In genomic region chr13:93361703-93362102, GRCh38 we compare ENCODE assay signal across 20 cellular contexts.
A peak's percentile ranks its signal among the peaks of the same experiment; 100 is the strongest.
DNase-seq lines count a peak whose midpoint lies in the region; ATAC-seq, FAIRE-seq and TF ChIP-seq lines count a peak whose summit lies in the region.
"Had no signal": no experiment of that assay in that cellular context is flagged by ENCODE, and none has a peak within 500 bp of the region (broad histone marks: within the 10 kb centered on the region; RNA-seq: fewer than 3 reads in every experiment).

No MANE protein-coding gene starts in this region.

- no peaks in the 10 kb centered on the region; a peak in 1 of 4 replicates for H3K79me1 ChIP-seq in IMR-90 (ENCODE audit: low read depth in 1 of 2, low read length in 2 of 2)

- H3K9ac ChIP-seq in IMR-90 (ENCODE audit: low read depth, low read length), result no peak overlapping the region
- no peak overlapping the region for H3K9ac ChIP-seq in HepG2 (ENCODE audit: insufficient read depth, low read depth, low read length)
- H3K9ac ChIP-seq: BLaER1 treated with 17β-estradiol and CSF1 and Interleukin-3, amounts not matched to agents 10 nM and 100 nM had no signal

- peak; percentile 23 for FAIRE-seq in HepG2 (lab: Jason Lieb, UNC)
- FAIRE-seq: D721Med, GM19239 had no signal

- no peak overlapping the region for H2BK5ac ChIP-seq in IMR-90 (ENCODE audit: low read depth, low read length, poor library complexity, severe bottlenecking)

- POLR2A ChIA-PET in IMR-90 (lab: Charles Lee; ENCODE audit: unreplicated experiment) (no interaction called here), HepG2 (lab: Yijun Ruan, JAX) (no interaction called here)

- H3K4me2 ChIP-seq in IMR-90 (ENCODE audit: low read depth, low read length) (no peak overlapping the region), HepG2 (ENCODE audit: low read depth, low read length) (peak overlapping the region; percentile 49; the same call in 1 of the 2 replicates)
- H3K4me2 ChIP-seq: BLaER1 treated with 17β-estradiol and CSF1 and Interleukin-3, amounts not matched to agents 10 nM and 100 nM had no signal

- H3K9me3 ChIP-seq in IMR-90 (ENCODE audit: control insufficient read depth, insufficient read depth, low read length) (no peaks in the 10 kb centered on the region), HepG2 (ENCODE audit: low read length) (no peaks in the 10 kb centered on the region), tibial nerve (no peaks in the 10 kb centered on the region)
- H3K9me3 ChIP-seq: BLaER1 treated with 17β-estradiol and CSF1 and Interleukin-3, amounts not matched to agents 10 nM and 100 nM; Peyer's patch had no signal

- H2AK5ac ChIP-seq in IMR-90 (ENCODE audit: low read depth, low read length), result no peak overlapping the region

- DNase-seq in DMS79 treated with DMSO at 0.1 percent for 48 hours (lab: John Stamatoyannopoulos, UW) (peak; percentile 21), DMS79 (lab: John Stamatoyannopoulos, UW) (no peak), IMR-90 (peak; percentile 21), NCI-H748 (lab: John Stamatoyannopoulos, UW; ENCODE audit: unreplicated experiment) (peak; percentile 13), HepG2 (ENCODE audit: low spot score) (peak; percentile 73), tibial nerve (ENCODE audit: low spot score in 2 of 2) (no peak)
- no peak for DNase-seq in activated CD4-positive, alpha-beta T cell treated with anti-CD3 and anti-CD28 coated beads for 48 hours
- DNase-seq in stimulated activated naive CD4-positive, alpha-beta T cell treated with Interleukin-2 at 50 U/mL for 16 hours (lab: John Stamatoyannopoulos, UW), result no peak
- DNase-seq: CD8-positive, alpha-beta memory T cell; EL; H7; NCI-H2081 treated with DMSO at 0.1 percent for 48 hours; NCI-H446; Peyer's patch; T-cell had no signal

- H3K14ac ChIP-seq in IMR-90 (replicated peaks; ENCODE audit: low read depth, low read length), result no peak overlapping the region

- H2BK15ac ChIP-seq in IMR-90 (ENCODE audit: low read depth, low read length), result no peak overlapping the region

- no peak overlapping the region for H3K18ac ChIP-seq in IMR-90 (ENCODE audit: low read depth, low read length)

- no peak overlapping the region for H2BK120ac ChIP-seq in IMR-90 (ENCODE audit: low read depth, low read length)

- no peaks in the 10 kb centered on the region for H3K36me3 ChIP-seq in IMR-90 (ENCODE audit: control insufficient read depth, insufficient read depth, low read length)
- no peaks in the 10 kb centered on the region for H3K36me3 ChIP-seq in HepG2 (replicated peaks in 1 of 2; ENCODE audit: control insufficient read depth in 1 of 2, insufficient read depth in 2 of 2, low read length in 2 of 2)
- H3K36me3 ChIP-seq in tibial nerve, result no peaks in the 10 kb centered on the region
- H3K36me3 ChIP-seq: BLaER1 treated with 17β-estradiol and CSF1 and Interleukin-3, amounts not matched to agents 10 nM and 100 nM; Peyer's patch had no signal

- H4K8ac ChIP-seq in IMR-90 (ENCODE audit: low read depth in 2 of 2, low read length in 2 of 2), result no peak overlapping the region

- peak in 1 of 2 experiments; percentile 29; a peak in 1 of 4 replicates for TF ChIP-seq EP300 in HepG2 (IDR thresholded peaks at IDR 0.05; ENCODE audit: low read depth in 2 of 2, low read length in 2 of 2)
- TF ChIP-seq EP300 in HepG2 (CRISPR knock-in tag; IDR thresholded peaks at IDR 0.05; ENCODE audit: borderline replicate concordance), result no peak
- TF ChIP-seq EP300 in tibial nerve (IDR thresholded peaks at IDR 0.05), result no peak

- ATAC-seq in IMR-90 (ENCODE audit: low read depth) (peak; percentile 62), HepG2 (peak; percentile 88)
- ATAC-seq: Right ventricle myocardium inferior, T-cell had no signal

- dilution Hi-C loops in IMR-90 (cut with HindIII; ENCODE audit: low sequenced_read_pairs, unreplicated experiment), result no loop called here

- BruUV-seq in IMR-90 (replicated peaks; lab: Mats Ljungman, UMichigan) (no TSS peak), HepG2 (replicated peaks; lab: Mats Ljungman, UMichigan) (no TSS peak)

- H2AFZ ChIP-seq in IMR-90 (replicated peaks; ENCODE audit: low read length, poor library complexity) (no peak overlapping the region), HepG2 (ENCODE audit: low read length) (no peak overlapping the region)

- in situ Hi-C loops in IMR-90 (cut with MboI; ENCODE audit: low sequenced_read_pairs) (no loop called here), HepG2 (cut with HindIII; ENCODE audit: extremely low pct_ligation_motif_present, low pct_unique_long_range_greater_than_20kb) (no loop called here)

- no peak for TF ChIP-seq CTCF in IMR-90 (conservative IDR thresholded peaks at IDR 0.05; ENCODE audit: low read depth, low read length)
- TF ChIP-seq CTCF in HepG2 (CRISPR knock-in tag; IDR thresholded peaks at IDR 0.05), result no peak
- no peak for TF ChIP-seq CTCF in tibial nerve (IDR thresholded peaks at IDR 0.05)

- H3K9me1 ChIP-seq in IMR-90 (ENCODE audit: insufficient read depth, low read length), result no peaks in the 10 kb centered on the region

- H4K20me1 ChIP-seq in IMR-90 (ENCODE audit: insufficient read depth, low read length) (no peaks in the 10 kb centered on the region), HepG2 (ENCODE audit: insufficient read depth, low read length) (no peaks in the 10 kb centered on the region)
- H4K20me1 ChIP-seq: BLaER1 treated with 17β-estradiol and CSF1 and Interleukin-3, amounts not matched to agents 10 nM and 100 nM had no signal

- H3K56ac ChIP-seq in IMR-90 (ENCODE audit: extremely low read depth, insufficient read depth, low read length), result no peak overlapping the region

- no peak overlapping the region for H3K4me3 ChIP-seq in IMR-90 (ENCODE audit: insufficient read depth, low read depth, low read length)
- H3K4me3 ChIP-seq in HepG2 (replicated peaks in 1 of 3; ENCODE audit: insufficient read depth in 1 of 3, low read depth in 2 of 3, low read length in 3 of 3), result no peak overlapping the region
- no peak overlapping the region for H3K4me3 ChIP-seq in tibial nerve
- H3K4me3 ChIP-seq: BLaER1 treated with 17β-estradiol and CSF1 and Interleukin-3, amounts not matched to agents 10 nM and 100 nM; Peyer's patch; SK-N-MC had no signal

- H3K23ac ChIP-seq in IMR-90 (ENCODE audit: low read depth, low read length), result no peak overlapping the region

- TF ChIP-seq POLR2A in IMR-90 (IDR thresholded peaks at IDR 0.05; ENCODE audit: low read depth, low read length), result no peak
- no peak for TF ChIP-seq POLR2A in HepG2 (IDR thresholded peaks at IDR 0.05; ENCODE audit: insufficient read depth in 1 of 2, low read depth in 2 of 2, low read length in 2 of 2)
- TF ChIP-seq POLR2A in tibial nerve (IDR thresholded peaks at IDR 0.05), result no peak

- H3K79me2 ChIP-seq in HepG2 (ENCODE audit: insufficient read depth, low read length), result no peaks in the 10 kb centered on the region

- no peak for TF ChIP-seq RAD21 in IMR-90 (IDR thresholded peaks at IDR 0.05; ENCODE audit: low read length)
- no peak for TF ChIP-seq RAD21 in HepG2 (CRISPR knock-in tag; IDR thresholded peaks at IDR 0.05)

- H3K27ac ChIP-seq in IMR-90 (ENCODE audit: insufficient read depth, low read length) (no peak overlapping the region), HepG2 (ENCODE audit: extremely low read length, insufficient read depth, low read length) (no peak overlapping the region), tibial nerve (no peak overlapping the region)
- H3K27ac ChIP-seq: BLaER1 treated with 17β-estradiol and CSF1 and Interleukin-3, amounts not matched to agents 10 nM and 100 nM; Peyer's patch; SK-N-MC had no signal

- no peak overlapping the region for H3K4ac ChIP-seq in IMR-90 (ENCODE audit: low read depth, low read length)

- no peak overlapping the region for H2BK20ac ChIP-seq in IMR-90 (ENCODE audit: low read depth, low read length)

- 0 out of 2 replicates have a peak, but pooled peaks cover 3% of the 10 kb centered on the region for H3K4me1 ChIP-seq in IMR-90 (ENCODE audit: control insufficient read depth, insufficient read depth, low read length)
- H3K4me1 ChIP-seq in HepG2 (ENCODE audit: insufficient read depth, low read length), result peaks cover 18% of the 10 kb centered on the region
- H3K4me1 ChIP-seq in tibial nerve, result no peaks in the 10 kb centered on the region
- H3K4me1 ChIP-seq: BLaER1 treated with 17β-estradiol and CSF1 and Interleukin-3, amounts not matched to agents 10 nM and 100 nM; Peyer's patch had no signal

- H2AK9ac ChIP-seq in IMR-90 (replicated peaks; ENCODE audit: low read depth, low read length, poor library complexity), result no peak overlapping the region

- CTCF ChIA-PET in IMR-90 (lab: Yijun Ruan, JAX), result no interaction called here
- CTCF ChIA-PET in HepG2 (lab: Yijun Ruan, JAX; ENCODE audit: low intra/inter-chr PET ratio, low total read pairs), result no interaction called here

- intact Hi-C loops in IMR-90 (cut with micrococcal nuclease) (no loop called here), HepG2 (cut with micrococcal nuclease; ENCODE audit: unreplicated experiment) (loop anchor here (5.0 kb wide), 1 partner anchor 114 kb away; no protein-coding TSS in a partner anchor)

- H4K5ac ChIP-seq in IMR-90 (ENCODE audit: low read depth, low read length), result no peak overlapping the region

- 20% methylated on average over 1 of the region's 3 CpGs; no CpG with 5 or more reads in 1 of the 2 experiments for WGBS in IMR-90 (ENCODE audit: extremely low coverage in 2 of 2, insufficient read length in 1 of 2), 2 experiments
- WGBS in HepG2 (ENCODE audit: low lambda C conversion rate), result 0% methylated on average over 3 of the region's 3 CpGs
- WGBS in tibial nerve, 2 donors, result 35 to 46% methylated on average over 3 of the region's 3 CpGs

- H3K27me3 ChIP-seq in IMR-90 (ENCODE audit: control insufficient read depth, insufficient read depth, low read length) (no peaks in the 10 kb centered on the region), HepG2 (ENCODE audit: control insufficient read depth in 1 of 2, insufficient read depth in 2 of 2, low read length in 2 of 2) (no peaks in the 10 kb centered on the region), tibial nerve (no peaks in the 10 kb centered on the region)
- H3K27me3 ChIP-seq: BLaER1 treated with 17β-estradiol and CSF1 and Interleukin-3, amounts not matched to agents 10 nM and 100 nM; Peyer's patch had no signal

- H4K91ac ChIP-seq in IMR-90 (ENCODE audit: insufficient read depth, low read depth, low read length), result no peak overlapping the region

TF ChIP-seq in IMR-90, 13 proteins besides CTCF, POLR2A, EP300 and RAD21:
- TF ChIP-seq MXI1 (IDR thresholded peaks at IDR 0.05; ENCODE audit: borderline replicate concordance, low read depth, low read length), result no peak
- TF ChIP-seq MAZ (IDR thresholded peaks at IDR 0.05; ENCODE audit: borderline replicate concordance, low read depth, low read length), result no peak
- no peak for TF ChIP-seq NFE2L2 (IDR thresholded peaks at IDR 0.05; ENCODE audit: low read depth, low read length)

TF ChIP-seq in HepG2, 621 proteins besides CTCF, POLR2A, EP300 and RAD21 (continues in another document):
- no peak for TF ChIP-seq RFXANK (CRISPR knock-in tag; IDR thresholded peaks at IDR 0.05)
- no peak for TF ChIP-seq TCF7L2 (IDR thresholded peaks at IDR 0.05; ENCODE audit: low read depth, low read length)
- TF ChIP-seq HOXA9 (CRISPR knock-in tag; IDR thresholded peaks at IDR 0.05; ENCODE audit: borderline replicate concordance), result no peak
- no peak for TF ChIP-seq HNF4G (IDR thresholded peaks at IDR 0.05; ENCODE audit: borderline replicate concordance, low read depth, low read length)
- TF ChIP-seq HNF4G (CRISPR knock-in tag; IDR thresholded peaks at IDR 0.05; ENCODE audit: borderline replicate concordance, low read depth), result no peak
- TF ChIP-seq ZNF34 (CRISPR knock-in tag; IDR thresholded peaks at IDR 0.05; ENCODE audit: borderline replicate concordance), result no peak

Comparison
In these comparisons a context has a peak if more than half of its experiments do, and no peak if none do; other contexts are left out.
1. DNase-seq: peak in DMS79 treated with DMSO at 0.1 percent for 48 hours (single experiment), IMR-90 (single experiment), NCI-H748 (single experiment) and HepG2 (single experiment); none in DMS79 (single experiment), activated CD4-positive, alpha-beta T cell treated with anti-CD3 and anti-CD28 coated beads for 48 hours (single experiment), tibial nerve (0 of 2) and stimulated activated naive CD4-positive, alpha-beta T cell treated with Interleukin-2 at 50 U/mL for 16 hours (single experiment).